ENCODE assay signal across 8 cellular contexts in the genomic region with DNA sequence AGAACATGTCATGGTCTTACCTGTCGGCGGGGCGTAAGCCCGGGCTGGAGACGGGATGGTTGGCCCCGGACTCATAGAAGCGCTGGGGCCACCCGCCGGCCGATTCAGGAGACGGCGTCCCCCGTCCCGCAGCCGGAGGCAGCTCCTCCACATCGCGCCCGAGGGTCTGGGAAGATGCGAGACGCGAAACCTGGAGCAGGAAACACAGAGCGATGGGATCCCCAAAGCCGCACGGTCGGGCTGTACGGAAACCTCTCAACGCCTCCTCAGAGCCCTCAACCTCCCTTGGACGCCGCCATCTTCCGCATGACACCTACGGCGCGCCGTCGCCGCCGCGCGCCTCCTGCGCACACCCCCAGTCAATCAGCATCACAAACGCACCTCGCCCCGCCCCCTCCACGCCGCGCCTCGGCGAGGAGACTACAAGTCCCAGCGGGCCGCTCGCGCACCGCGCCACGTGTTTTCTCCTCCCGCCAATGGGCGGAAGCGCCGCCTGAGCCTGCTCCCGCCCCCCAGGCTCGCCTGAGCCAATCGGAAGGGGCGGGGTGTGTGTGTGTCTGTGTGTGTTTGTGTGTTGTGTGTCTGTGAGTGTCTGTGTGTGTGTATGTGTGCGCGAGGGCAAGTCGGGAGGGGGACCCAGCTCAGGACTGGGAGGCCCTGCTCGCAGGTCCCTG. TPM values are rescaled to one million over a fixed set of nuclear protein-coding genes. Genes with fewer than 3 reads are reported as not detected.
DNase-seq lines count a peak whose midpoint lies in the region; ATAC-seq and TF ChIP-seq lines count a peak whose summit lies in the region.

A gene (minus strand): TSS at position 308 of the 674 bp plus-strand sequence. CDS start 155 bp downstream, at position 153.
A gene (plus strand): TSS at position 548 of the 674 bp plus-strand sequence. CDS start 57 bp downstream, at position 605.

- peak within 1 kb of the TSS; percentile 81 for H3K23ac ChIP-seq in mesendoderm (ENCODE audit: low read length)

- peak within 1 kb of the TSS; percentile 88 for H3K27ac Mint-ChIP-seq in Calu3 (ENCODE audit: unreplicated experiment)
- peak within 1 kb of the TSS; percentile 89 for H3K27ac Mint-ChIP-seq in activated CD8-positive, alpha-beta memory T cell treated with anti-CD3 and anti-CD28 coated beads, Interleukin-2, amount 10 ng/mL, durations not matched to agents 7 days and 5 days

- H3K9ac ChIP-seq in endocrine pancreas (ENCODE audit: control insufficient read depth, insufficient read depth, low read length) (peak within 1 kb of the TSS; percentile 78), mesendoderm (ENCODE audit: low read length) (peak within 1 kb of the TSS; percentile 77)

- peak; percentile 86 for ATAC-seq in GM21381 (IDR thresholded peaks at IDR 0.05; ENCODE audit: unreplicated experiment)
- peak; percentile 94 for ATAC-seq in activated CD8-positive, alpha-beta memory T cell treated with anti-CD3 and anti-CD28 coated beads, Interleukin-2, amount 10 ng/mL, durations not matched to agents 7 days and 5 days

- no peak within 1 kb of the TSS for H4K8ac ChIP-seq in mesendoderm (ENCODE audit: low read depth, low read length)

- H3K4me3 ChIP-seq in endocrine pancreas (ENCODE audit: control insufficient read depth, insufficient read depth, low read length) = peak within 1 kb of the TSS; percentile 66
- peak within 1 kb of the TSS; percentile 68 for H3K4me3 ChIP-seq in mesendoderm (ENCODE audit: low read length)

- no peak within 1 kb of the TSS for H2BK5ac ChIP-seq in mesendoderm (ENCODE audit: low read length)

- no peak within 1 kb of the TSS for H2AK5ac ChIP-seq in mesendoderm (ENCODE audit: low read length)

- H3K27ac ChIP-seq in mesendoderm (ENCODE audit: low read depth, low read length) = no peak within 1 kb of the TSS

- no peaks in the 10 kb centered on the region for H3K27me3 ChIP-seq in endocrine pancreas (ENCODE audit: control insufficient read depth, insufficient read depth, low read length)
- no peaks in the 10 kb centered on the region for H3K27me3 ChIP-seq in mesendoderm (ENCODE audit: insufficient read depth, low read length, poor library complexity)

- intact Hi-C loops in Calu3 (cut with micrococcal nuclease; ENCODE audit: unreplicated experiment) = loop anchor here (10.0 kb wide), 1 partner anchor 114 kb away; no protein-coding TSS in a partner anchor

- H3K4me3 Mint-ChIP-seq in Calu3 (ENCODE audit: low read depth, unreplicated experiment) = peak within 1 kb of the TSS; percentile 95
- H3K4me3 Mint-ChIP-seq in activated CD8-positive, alpha-beta memory T cell treated with anti-CD3 and anti-CD28 coated beads, Interleukin-2, amount 10 ng/mL, durations not matched to agents 7 days and 5 days = peak within 1 kb of the TSS; percentile 90

- H3K4me1 ChIP-seq in endocrine pancreas (ENCODE audit: control insufficient read depth, insufficient read depth, low read length) (peaks cover 3% of the 10 kb centered on the region), mesendoderm (ENCODE audit: control insufficient read depth, low read depth, low read length) (peaks cover 7% of the 10 kb centered on the region)

- peak; percentile 97 for DNase-seq in Calu3
- peak; percentile 74 to 99 (median 98) for DNase-seq in HUDEP-2 (lab: John Stamatoyannopoulos, UW; ENCODE audit: unreplicated experiment in 76 of 76)
- peak; percentile 99 for DNase-seq in NOMO-1 treated with dmso at 0.1 percent for 144 hours (lab: John Stamatoyannopoulos, UW; ENCODE audit: unreplicated experiment)
- DNase-seq in activated CD8-positive, alpha-beta memory T cell treated with anti-CD3 and anti-CD28 coated beads, Interleukin-2, amount 10 ng/mL, durations not matched to agents 7 days and 5 days = peak; percentile 100
- DNase-seq in mesendoderm = peak; percentile 100
- peak; percentile 100 for DNase-seq in stimulated activated CD8-positive, alpha-beta memory T cell treated with anti-CD3 and anti-CD28 coated beads, Interleukin-12 subunit alpha, Interleukin-12 subunit beta, amount 100 ng/mL, for 4 hours (ENCODE audit: low read depth)

- peaks cover 14% of the 10 kb centered on the region for H3K79me1 ChIP-seq in mesendoderm (ENCODE audit: low read length)

- peaks cover 31% of the 10 kb centered on the region for H3K4me1 Mint-ChIP-seq in Calu3 (ENCODE audit: low read depth, unreplicated experiment)
- H3K4me1 Mint-ChIP-seq in activated CD8-positive, alpha-beta memory T cell treated with anti-CD3 and anti-CD28 coated beads, Interleukin-2, amount 10 ng/mL, durations not matched to agents 7 days and 5 days = peaks cover 58% of the 10 kb centered on the region

- H3K18ac ChIP-seq in mesendoderm (ENCODE audit: low read length) = peak within 1 kb of the TSS; percentile 39

- H3K79me2 ChIP-seq in mesendoderm (ENCODE audit: control insufficient read depth, insufficient read depth, low read length) = peaks cover 2% of the 10 kb centered on the region

- no peaks in the 10 kb centered on the region for H3K9me3 Mint-ChIP-seq in Calu3 (ENCODE audit: low read depth, unreplicated experiment)
- no peaks in the 10 kb centered on the region for H3K9me3 Mint-ChIP-seq in activated CD8-positive, alpha-beta memory T cell treated with anti-CD3 and anti-CD28 coated beads, Interleukin-2, amount 10 ng/mL, durations not matched to agents 7 days and 5 days (ENCODE audit: low read depth)

- peak within 1 kb of the TSS; percentile 88 for H3K56ac ChIP-seq in mesendoderm (ENCODE audit: low read length)

- no TSS peak for BruUV-seq in Calu3 (replicated peaks; lab: Mats Ljungman, UMichigan)

- CTCF ChIA-PET in Calu3 (lab: Charles Lee) = no interaction called here
- CTCF ChIA-PET in activated CD8-positive, alpha-beta memory T cell treated with anti-CD3 and anti-CD28 coated beads, Interleukin-2, amount 10 ng/mL, durations not matched to agents 7 days and 5 days (lab: Charles Lee) = interaction anchor here (0.7 to 1.3 kb wide), 4 partner anchors 14 to 360 kb away, joined by 3 to 4 read pairs (median 4); no protein-coding TSS in a partner anchor

- H3K4me2 ChIP-seq in mesendoderm (ENCODE audit: low read length) = peak within 1 kb of the TSS; percentile 91

- peak within 1 kb of the TSS; percentile 8 for H2BK120ac ChIP-seq in mesendoderm (ENCODE audit: low read depth, low read length)

- WGBS in mesendoderm (ENCODE audit: extremely low coverage, insufficient coverage, low lambda C conversion rate) = no CpG with 5 or more reads among the region's 67 CpGs

- TF ChIP-seq CTCF in Calu3 (IDR thresholded peaks at IDR 0.05; ENCODE audit: unreplicated experiment) = no peak

- peak within 1 kb of the TSS; percentile 24 for H3K4ac ChIP-seq in mesendoderm (ENCODE audit: low read depth, low read length)

- no peak within 1 kb of the TSS for H4K5ac ChIP-seq in mesendoderm (ENCODE audit: low read length)

- H3K9me3 ChIP-seq in endocrine pancreas (ENCODE audit: control insufficient read depth, low read length) = no peaks in the 10 kb centered on the region

- no peaks in the 10 kb centered on the region for H3K27me3 Mint-ChIP-seq in Calu3 (ENCODE audit: unreplicated experiment)
- no peaks in the 10 kb centered on the region for H3K27me3 Mint-ChIP-seq in activated CD8-positive, alpha-beta memory T cell treated with anti-CD3 and anti-CD28 coated beads, Interleukin-2, amount 10 ng/mL, durations not matched to agents 7 days and 5 days

- peaks cover 31% of the 10 kb centered on the region for H3K36me3 Mint-ChIP-seq in Calu3 (ENCODE audit: insufficient read depth, unreplicated experiment)
- peaks cover 2% of the 10 kb centered on the region for H3K36me3 Mint-ChIP-seq in activated CD8-positive, alpha-beta memory T cell treated with anti-CD3 and anti-CD28 coated beads, Interleukin-2, amount 10 ng/mL, durations not matched to agents 7 days and 5 days

- H3K36me3 ChIP-seq in endocrine pancreas (ENCODE audit: control insufficient read depth, insufficient read depth, low read length) = no peaks in the 10 kb centered on the region
- no peaks in the 10 kb centered on the region for H3K36me3 ChIP-seq in mesendoderm (ENCODE audit: control insufficient read depth, insufficient read depth, low read length)

- H2BK15ac ChIP-seq in mesendoderm (replicated peaks; ENCODE audit: low read depth) = no peak within 1 kb of the TSS

RNA-seq across cellular contexts. Expression of the first gene that starts in this region (rescaled TPM):
- total RNA-seq in Calu3 (2022) = 17.7 and 19.6 TPM in 2 replicates
- total RNA-seq in activated CD8-positive, alpha-beta memory T cell treated with anti-CD3 and anti-CD28 coated beads, Interleukin-2, amount 10 ng/mL, durations not matched to agents 7 days and 5 days = 10 to 100 TPM; 32.1 to 33.4 TPM
- 15.1 TPM for polyA plus RNA-seq in mesendoderm (2013, experiment 1 of 2)
- 15.9 TPM for polyA plus RNA-seq in mesendoderm (2013, experiment 2 of 2)

RNA-seq across cellular contexts. Expression of the second gene that starts in this region (rescaled TPM):
- total RNA-seq in Calu3 (2022) = 7.3 and 7.4 TPM in 2 replicates
- total RNA-seq in activated CD8-positive, alpha-beta memory T cell treated with anti-CD3 and anti-CD28 coated beads, Interleukin-2, amount 10 ng/mL, durations not matched to agents 7 days and 5 days = 10 to 100 TPM in 1 of 2 experiments, 1 to 10 TPM in 1; 8.7 to 11.0 TPM
- 5.5 TPM for polyA plus RNA-seq in mesendoderm (2013, experiment 1 of 2)
- 4.6 TPM for polyA plus RNA-seq in mesendoderm (2013, experiment 2 of 2)
